Comparison of ENCODE assay signal across 8 cellular contexts in the genomic region with DNA sequence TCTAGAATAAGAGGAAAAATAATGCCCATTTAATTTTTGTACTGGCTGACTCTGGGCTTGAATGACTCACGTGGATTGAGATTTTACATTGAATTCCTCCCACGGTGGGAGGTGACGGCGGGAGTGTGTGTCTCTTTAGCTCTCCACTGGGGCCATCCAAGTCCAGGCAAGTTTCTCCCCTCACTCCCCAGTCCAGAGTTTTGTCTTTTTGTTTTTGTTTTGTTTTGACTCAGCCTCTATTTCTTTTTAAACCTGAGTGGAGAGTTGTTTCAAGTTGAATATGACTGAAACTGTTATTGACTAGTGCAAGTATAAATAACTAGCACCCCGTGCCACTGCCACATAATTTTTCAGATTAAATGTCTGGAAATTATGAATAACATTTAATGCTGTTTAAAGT. TPM values are rescaled to one million over a fixed set of nuclear protein-coding genes. Genes with fewer than 3 reads are reported as not detected.
DNase-seq lines count a peak whose midpoint lies in the region; ATAC-seq and TF ChIP-seq lines count a peak whose summit lies in the region.

No MANE protein-coding gene starts in this region.

- H3K79me2 ChIP-seq in PC-3 (ENCODE audit: low read length) (peaks cover 66% of the 10 kb centered on the region), fibroblast of lung (ENCODE audit: control insufficient read depth, insufficient read depth, low read length) (peaks cover 4% of the 10 kb centered on the region)

- no peaks in the 10 kb centered on the region for H3F3A ChIP-seq in PC-3 (ENCODE audit: low read length, unreplicated experiment)

- TF ChIP-seq CTCF in PC-3 (conservative IDR thresholded peaks at IDR 0.05; ENCODE audit: low read depth, low read length) (no peak), fibroblast of lung (conservative IDR thresholded peaks at IDR 0.05 in 1 of 2, IDR thresholded peaks at IDR 0.05 in 1 of 2; ENCODE audit: low read depth in 1 of 2, low read length in 2 of 2) (no peak)

- POLR2A ChIA-PET in PC-3 (lab: Charles Lee; ENCODE audit: unreplicated experiment), result no interaction called here

- no TSS peak for BruUV-seq in PC-3 (replicated peaks; lab: Mats Ljungman, UMichigan)

- no peak overlapping the region for H3K4me3 ChIP-seq in PC-3 (ENCODE audit: low read length)
- no peak overlapping the region for H3K4me3 ChIP-seq in fibroblast of lung (replicated peaks in 1 of 4; ENCODE audit: control extremely low read depth in 1 of 4, insufficient read depth in 1 of 4, low read depth in 3 of 4, low read length in 4 of 4)

- H3K36me3 ChIP-seq in PC-3 (ENCODE audit: low read depth, low read length) (no peaks in the 10 kb centered on the region), fibroblast of lung (ENCODE audit: control insufficient read depth, insufficient read depth, low read length) (no peaks in the 10 kb centered on the region)

- H3K27ac ChIP-seq in PC-3 (ENCODE audit: low read length) (no peak overlapping the region), fibroblast of lung (ENCODE audit: insufficient read depth, low read length) (peak overlapping the region; percentile 68)

- no peaks in the 10 kb centered on the region for H3K27me3 ChIP-seq in PC-3 (ENCODE audit: low read length)
- H3K27me3 ChIP-seq in fibroblast of lung (ENCODE audit: control insufficient read depth, insufficient read depth, low read length), result no peaks in the 10 kb centered on the region

- peak; percentile 81 for ATAC-seq in GM21447 (IDR thresholded peaks at IDR 0.05; ENCODE audit: unreplicated experiment)
- ATAC-seq in PC-3, result no peak
- ATAC-seq in GM19023 (IDR thresholded peaks at IDR 0.05; ENCODE audit: unreplicated experiment), result no peak

- H2AFZ ChIP-seq in PC-3 (ENCODE audit: low read length) (no peak overlapping the region), fibroblast of lung (ENCODE audit: low read length) (no peak overlapping the region)

- H3K9me2 ChIP-seq in PC-3 (replicated peaks; ENCODE audit: low read length), result no peaks in the 10 kb centered on the region

- H3K4me1 ChIP-seq in PC-3 (ENCODE audit: insufficient read depth, low read length), result peaks cover 38% of the 10 kb centered on the region
- peaks cover 17% of the 10 kb centered on the region for H3K4me1 ChIP-seq in fibroblast of lung (ENCODE audit: control insufficient read depth, extremely low read depth, insufficient read depth, low read length)

- H4K20me1 ChIP-seq in PC-3 (ENCODE audit: low read length) (no peaks in the 10 kb centered on the region), fibroblast of lung (ENCODE audit: control insufficient read depth, extremely low read depth, insufficient read depth, low read length) (no peaks in the 10 kb centered on the region)

- DNase-seq in Daoy (ENCODE audit: low read depth) (peak; percentile 21), PC-3 (no peak), fibroblast of lung (ENCODE audit: low read depth in 2 of 2) (peak in 1 of 2 donors; percentile 76), RKO (ENCODE audit: low spot score) (no peak), C1 segment of cervical spinal cord (lab: John Stamatoyannopoulos, UW) (no peak), NCI-H1694 treated with DMSO at 0.1 percent for 48 hours (lab: John Stamatoyannopoulos, UW) (no peak)

- intact Hi-C loops in PC-3 (cut with micrococcal nuclease), result no loop called here

- H3K4me2 ChIP-seq in PC-3 (ENCODE audit: low read length) (0 out of 2 replicates have a peak overlapping the region, but pooled peaks have one; percentile 45), fibroblast of lung (ENCODE audit: extremely low read depth, insufficient read depth, low read length) (no peak overlapping the region)

- H3K9me3 ChIP-seq in PC-3 (ENCODE audit: low read length), result no peaks in the 10 kb centered on the region
- H3K9me3 ChIP-seq in fibroblast of lung (ENCODE audit: control insufficient read depth, insufficient read depth, low read depth, low read length), result no peaks in the 10 kb centered on the region

- CTCF ChIA-PET in PC-3 (lab: Charles Lee), result no interaction called here

- H3K9ac ChIP-seq in PC-3 (ENCODE audit: low read length), result no peak overlapping the region
- no peak overlapping the region for H3K9ac ChIP-seq in fibroblast of lung (ENCODE audit: insufficient read depth, low read length)

RNA-seq across cellular contexts. Expression of a gene that starts 13.6 kb away (rescaled TPM):
- total RNA-seq in Daoy (2014; rRNA removed; shearing (Covaris generic)), result 4.4 and 10.5 TPM in 2 replicates
- total RNA-seq in PC-3 (2014; rRNA removed), result 24.7 and 31.9 TPM in 2 replicates
- total RNA-seq in fibroblast of lung, result 8.5 and 11.2 TPM in 2 replicates
- 2.8 and 3.7 TPM in 2 replicates for polyA plus RNA-seq in fibroblast of lung
- 6.3 and 6.7 TPM in 2 replicates for polyA plus RNA-seq in fibroblast of lung (2012)
- polyA minus RNA-seq in fibroblast of lung (ENCODE audit: low replicate concordance), result 0.63 and 1.7 TPM in 2 replicates

RNA-seq across cellular contexts. Expression of a gene that starts 41.9 kb away (rescaled TPM):
- total RNA-seq in Daoy (2014; rRNA removed; shearing (Covaris generic)), result 2.2 and 5.4 TPM in 2 replicates
- 8.2 and 9.0 TPM in 2 replicates for total RNA-seq in PC-3 (2014; rRNA removed)
- 6.9 and 8.3 TPM in 2 replicates for total RNA-seq in fibroblast of lung
- 1.8 and 3.2 TPM in 2 replicates for polyA plus RNA-seq in fibroblast of lung
- 1.1 and 1.7 TPM in 2 replicates for polyA plus RNA-seq in fibroblast of lung (2012)
- polyA minus RNA-seq in fibroblast of lung (ENCODE audit: low replicate concordance), result 9.6 and 13.8 TPM in 2 replicates
